ENCODE assay signal across 14 cellular contexts in the genomic region with DNA sequence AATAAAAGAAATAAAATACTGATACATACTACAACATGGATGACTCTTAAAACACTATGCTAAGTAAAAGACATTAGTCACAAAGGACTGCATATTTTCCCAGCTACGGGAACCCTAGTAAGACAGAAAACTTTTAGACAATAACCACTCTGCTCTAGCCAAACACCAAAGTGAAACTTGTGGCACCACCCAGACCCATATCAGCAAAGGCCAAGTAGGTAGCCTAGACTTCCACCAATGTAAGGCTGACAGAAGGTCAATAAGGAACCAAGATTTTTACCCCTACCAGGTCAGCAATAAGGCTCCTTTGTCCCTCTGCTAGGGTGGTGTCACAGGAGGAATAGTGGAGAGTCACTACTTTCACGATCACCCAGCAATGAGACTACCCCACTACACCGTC.
"Had no signal": no experiment of that assay in that cellular context is flagged by ENCODE, and none has a peak within 500 bp of the region (broad histone marks: within the 10 kb centered on the region; RNA-seq: fewer than 3 reads in every experiment).

No MANE protein-coding gene starts in this region.

- DNase-seq: activated CD4-positive, CD25-positive, alpha-beta regulatory T cell; activated gamma-delta T cell; activated T-cell treated with anti-CD3 and anti-CD28 coated beads, Interleukin-2, amount 50 U/mL, for 4 hours; aorta; colonic mucosa; effector CD4-positive, alpha-beta T cell; posterior cingulate gyrus; small intestine; thyroid gland; uterus had no signal

- H3K27ac ChIP-seq: colonic mucosa, hepatocyte, right atrium auricular region, thyroid gland, uterus had no signal

- H3K4me3 Mint-ChIP-seq: activated T-cell treated with anti-CD3 and anti-CD28 coated beads, Interleukin-2, amount 50 U/mL, for 4 hours; T-helper 1 cell treated with Interleukin-12 subunit alpha and Interleukin-12 subunit beta and Interleukin-4 antibody, amounts not matched to agents 30 μg/mL and 1 μg/mL, for 36 hours had no signal

- H3K4me1 ChIP-seq: colonic mucosa, right atrium auricular region, thyroid gland, uterus had no signal

- H3K4me2 ChIP-seq: hepatocyte had no signal

- H3K4me3 ChIP-seq: colonic mucosa, hepatocyte, right atrium auricular region, thyroid gland, uterus had no signal

- H3K36me3 ChIP-seq: colonic mucosa, right atrium auricular region, thyroid gland, uterus had no signal

- H3K27me3 ChIP-seq: colonic mucosa, hepatocyte, neutrophil, right atrium auricular region, thyroid gland, uterus had no signal

- H3K9me3 ChIP-seq: colonic mucosa, neutrophil, right atrium auricular region, thyroid gland, uterus had no signal

- H3K9me3 Mint-ChIP-seq: activated T-cell treated with anti-CD3 and anti-CD28 coated beads, Interleukin-2, amount 50 U/mL, for 4 hours; T-helper 1 cell treated with Interleukin-12 subunit alpha and Interleukin-12 subunit beta and Interleukin-4 antibody, amounts not matched to agents 30 μg/mL and 1 μg/mL, for 36 hours had no signal

- H3K79me2 ChIP-seq: hepatocyte had no signal

- FAIRE-seq: small intestine had no signal

- H3K27ac Mint-ChIP-seq: T-helper 1 cell treated with Interleukin-12 subunit alpha and Interleukin-12 subunit beta and Interleukin-4 antibody, amounts not matched to agents 30 μg/mL and 1 μg/mL, for 36 hours had no signal

- H2AFZ ChIP-seq: hepatocyte had no signal
